In genomic region chr9:15735083-15735974, GRCh38 we compare ENCODE assay signal across 10 cellular contexts.
DNase-seq lines count a peak whose midpoint lies in the region; ATAC-seq and TF ChIP-seq lines count a peak whose summit lies in the region.
"Had no signal": no experiment of that assay in that cellular context is flagged by ENCODE, and none has a peak within 500 bp of the region (broad histone marks: within the 10 kb centered on the region; RNA-seq: fewer than 3 reads in every experiment).

No MANE protein-coding gene starts in this region.

- peak; percentile 97 for ATAC-seq in SK-N-SH treated with all-trans-retinoic acid at 6 μM for 48 hours
- ATAC-seq in HG02798 (IDR thresholded peaks at IDR 0.05; ENCODE audit: poor library complexity, unreplicated experiment) = no peak
- no peak for ATAC-seq in Right ventricle myocardium superior (ENCODE audit: poor library complexity)
- ATAC-seq: body of pancreas, HepG2 had no signal

- DNase-seq in HCEC 1CT (peak; percentile 92), fibroblast of villous mesenchyme (ENCODE audit: low read depth) (peak; percentile 90), stromal cell of bone marrow (ENCODE audit: low read depth) (peak; percentile 83), NCI-H1417 (lab: John Stamatoyannopoulos, UW) (no peak), Right ventricle myocardium superior (no peak)
- DNase-seq: body of pancreas, NCI-H510A had no signal

- no peak overlapping the region for H3K4me3 ChIP-seq in fibroblast of villous mesenchyme (ENCODE audit: low read depth, low read length)
- H3K4me3 ChIP-seq: body of pancreas had no signal

- TF ChIP-seq CTCF in fibroblast of villous mesenchyme (IDR thresholded peaks at IDR 0.05; ENCODE audit: insufficient read depth, low read depth, low read length) = no peak

- intact Hi-C loops in Right ventricle myocardium superior (cut with DNase I) = no loop called here

TF ChIP-seq in SK-N-SH treated with all-trans-retinoic acid at 6 μM for 48 hours, 23 proteins besides CTCF, POLR2A, EP300 and RAD21:
- TF ChIP-seq ISL1 (CRISPR knock-in tag; IDR thresholded peaks at IDR 0.05) = peak; percentile 58
- TF ChIP-seq, protein P1, sequence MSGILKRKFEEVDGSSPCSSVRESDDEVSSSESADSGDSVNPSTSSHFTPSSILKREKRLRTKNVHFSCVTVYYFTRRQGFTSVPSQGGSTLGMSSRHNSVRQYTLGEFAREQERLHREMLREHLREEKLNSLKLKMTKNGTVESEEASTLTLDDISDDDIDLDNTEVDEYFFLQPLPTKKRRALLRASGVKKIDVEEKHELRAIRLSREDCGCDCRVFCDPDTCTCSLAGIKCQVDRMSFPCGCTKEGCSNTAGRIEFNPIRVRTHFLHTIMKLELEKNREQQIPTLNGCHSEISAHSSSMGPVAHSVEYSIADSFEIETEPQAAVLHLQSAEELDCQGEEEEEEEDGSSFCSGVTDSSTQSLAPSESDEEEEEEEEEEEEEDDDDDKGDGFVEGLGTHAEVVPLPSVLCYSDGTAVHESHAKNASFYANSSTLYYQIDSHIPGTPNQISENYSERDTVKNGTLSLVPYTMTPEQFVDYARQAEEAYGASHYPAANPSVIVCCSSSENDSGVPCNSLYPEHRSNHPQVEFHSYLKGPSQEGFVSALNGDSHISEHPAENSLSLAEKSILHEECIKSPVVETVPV (CRISPR knock-in tag; IDR thresholded peaks at IDR 0.05) = no peak

Comparison
In these comparisons a context has a peak if more than half of its experiments do, and no peak if none do; other contexts are left out.
1. DNase-seq: peak in HCEC 1CT (single experiment), fibroblast of villous mesenchyme (single experiment) and stromal cell of bone marrow (single experiment); none in NCI-H1417 (0 of 3) and Right ventricle myocardium superior (single experiment).